In genomic region chr12:66130267-66131066, GRCh38 we compare ENCODE assay signal across 1 cellular context.
A peak's percentile ranks its signal among the peaks of the same experiment; 100 is the strongest.
TF ChIP-seq lines count a peak whose summit lies in the region.

TSS of gene LLPH (minus strand) at chr12:66130750. CDS start at chr12:66129106, 1,644 bp downstream.

TF ChIP-seq in HepG2, 621 proteins besides CTCF, POLR2A, EP300 and RAD21 (continued from another document):
- peak; percentile 99 for TF ChIP-seq KAT8 (CRISPR knock-in tag; IDR thresholded peaks at IDR 0.05)
- no peak for TF ChIP-seq ZBTB1 (CRISPR knock-in tag; IDR thresholded peaks at IDR 0.05; ENCODE audit: borderline replicate concordance)
